10 cellular contexts compared by ENCODE assay signal in genomic region chr16:49636608-49637007, GRCh38.
"Had no signal": no experiment of that assay in that cellular context is flagged by ENCODE, and none has a peak within 500 bp of the region (broad histone marks: within the 10 kb centered on the region; RNA-seq: fewer than 3 reads in every experiment).

No MANE protein-coding gene starts in this region.

- H3K27ac ChIP-seq: GM23248, HL-60 had no signal

- H2AFZ ChIP-seq: GM23248 had no signal

- ATAC-seq: HCT116, HepG2 had no signal

- H3K27ac Mint-ChIP-seq: HFFc6, IgD-negative memory B cell had no signal

- DNase-seq: GM23248, GOT3, H7, HFFc6, KBM-7 had no signal

- H3K4me1 Mint-ChIP-seq: IgD-negative memory B cell had no signal

- H3K9ac ChIP-seq: GM23248 had no signal

- H3K4me3 ChIP-seq: GM23248, HAP-1 had no signal

- H3K36me3 ChIP-seq: HAP-1 had no signal

- H3K36me3 Mint-ChIP-seq: IgD-negative memory B cell had no signal

- H3K4me3 Mint-ChIP-seq: HFFc6, IgD-negative memory B cell had no signal

- H3K9me3 ChIP-seq: HAP-1 had no signal
